Comparison of ENCODE assay signal across 13 cellular contexts in genomic region chr2:122531803-122532344, GRCh38.
DNase-seq lines count a peak whose midpoint lies in the region; TF ChIP-seq lines count a peak whose summit lies in the region.
"Had no signal": no experiment of that assay in that cellular context is flagged by ENCODE, and none has a peak within 500 bp of the region (broad histone marks: within the 10 kb centered on the region; RNA-seq: fewer than 3 reads in every experiment).

No MANE protein-coding gene starts in this region.

- TF ChIP-seq CTCF in GM06990 (IDR thresholded peaks at IDR 0.05; ENCODE audit: insufficient read depth, low read length, poor library complexity, severe bottlenecking) (peak; percentile 50), choroid plexus epithelial cell (conservative IDR thresholded peaks at IDR 0.05; ENCODE audit: low read depth, low read length) (peak; percentile 41), osteoblast (IDR thresholded peaks at IDR 0.05; ENCODE audit: extremely low read depth, low read depth, low read length) (peak; percentile 27), lower leg skin (IDR thresholded peaks at IDR 0.05) (no peak), dorsolateral prefrontal cortex (IDR thresholded peaks at IDR 0.05 in 54 of 56, conservative IDR thresholded peaks at IDR 0.05 in 2 of 56; ENCODE audit: low read depth in 1 of 56, partially characterized antibody in 56 of 56) (peak in 7 of 56 donors; percentile 7 to 27 (median 10))

- intact Hi-C loops in lower leg skin (cut with DNase I; ENCODE audit: low total_unique reads) (no loop called here), dorsolateral prefrontal cortex (cut with DNase I) (no loop called here)

- H2AFZ ChIP-seq in osteoblast (ENCODE audit: low read length), result peak overlapping the region; percentile 47

- DNase-seq in GM06990 (ENCODE audit: extremely low read depth, insufficient read length) (no peak), HuH-7 (ENCODE audit: low spot score) (peak; percentile 32), choroid plexus epithelial cell (ENCODE audit: low read depth) (no peak), osteoblast (ENCODE audit: insufficient read length, low spot score, missing footprints) (no peak), A172 (ENCODE audit: low spot score) (no peak), lower leg skin (ENCODE audit: low spot score in 2 of 2) (no peak), dorsolateral prefrontal cortex (no peak), NCI-H446 treated with DMSO at 0.1 percent for 48 hours (lab: John Stamatoyannopoulos, UW) (no peak)
- DNase-seq: activated CD4-positive, alpha-beta T cell treated with anti-CD3 and anti-CD28 coated beads for 36 hours; foreskin melanocyte; NCI-H2171 treated with DMSO at 0.1 percent for 48 hours; stimulated activated CD4-positive, alpha-beta T cell treated with anti-CD3 and anti-CD28 coated beads, Interleukin-1b, Interleukin-23, amount 100 ng/mL, for 48 hours; stimulated activated naive CD8-positive, alpha-beta T cell treated with anti-CD3 and anti-CD28 coated beads, Interleukin-15, amount 100 ng/mL, for 72 hours had no signal

- H3K4me2 ChIP-seq in osteoblast (ENCODE audit: insufficient read depth, low read length), result peak overlapping the region; percentile 43

- H3K27ac ChIP-seq in osteoblast (ENCODE audit: low read depth, low read length) (no peak overlapping the region), dorsolateral prefrontal cortex (no peak overlapping the region)

- no peaks in the 10 kb centered on the region for H4K20me1 ChIP-seq in osteoblast (ENCODE audit: insufficient read depth, low read length)

- no peaks in the 10 kb centered on the region for H3K36me3 ChIP-seq in GM06990 (ENCODE audit: control insufficient read depth, insufficient read depth, low read length)
- no peaks in the 10 kb centered on the region for H3K36me3 ChIP-seq in osteoblast (ENCODE audit: insufficient read depth, low read length)

- H3K79me2 ChIP-seq in osteoblast (ENCODE audit: insufficient read depth, low read length), result no peaks in the 10 kb centered on the region

- H3K9me3 ChIP-seq in osteoblast (ENCODE audit: low read depth, low read length), result no peaks in the 10 kb centered on the region

- H3K27me3 ChIP-seq in GM06990 (replicated peaks; ENCODE audit: control insufficient read depth, insufficient read depth, low read length), result no peaks in the 10 kb centered on the region
- no peaks in the 10 kb centered on the region for H3K27me3 ChIP-seq in osteoblast (ENCODE audit: insufficient read depth, low read length)
- H3K27me3 ChIP-seq in dorsolateral prefrontal cortex, result peaks cover 0 to 6% (median 0%) of the 10 kb centered on the region in 45 donors

- no peaks in the 10 kb centered on the region for H3K4me1 ChIP-seq in osteoblast (ENCODE audit: insufficient read depth, low read length)

- no peak overlapping the region for H3K4me3 ChIP-seq in GM06990 (replicated peaks; ENCODE audit: low read depth, low read length)
- H3K4me3 ChIP-seq in choroid plexus epithelial cell (ENCODE audit: low read depth, low read length), result no peak overlapping the region
- no peak overlapping the region for H3K4me3 ChIP-seq in osteoblast (ENCODE audit: insufficient read depth, low read length)
- no peak overlapping the region for H3K4me3 ChIP-seq in lower leg skin (ENCODE audit: low read depth, poor library complexity, severe bottlenecking)
- peak overlapping the region in 17 of 59 donors; percentile 5 to 42 (median 24) for H3K4me3 ChIP-seq in dorsolateral prefrontal cortex

- WGBS in lower leg skin, 2 donors, result 62 to 63% methylated on average over 8 of the region's 8 CpGs

- TF ChIP-seq POLR2A in lower leg skin (IDR thresholded peaks at IDR 0.05), result no peak

Comparison
In these comparisons a context has a peak if more than half of its experiments do, and no peak if none do; other contexts are left out.
1. CTCF ChIP-seq: peak in GM06990 (single experiment), choroid plexus epithelial cell (single experiment) and osteoblast (single experiment); none in lower leg skin (0 of 3).